ENCODE assay signal across 29 cellular contexts in the genomic region with DNA sequence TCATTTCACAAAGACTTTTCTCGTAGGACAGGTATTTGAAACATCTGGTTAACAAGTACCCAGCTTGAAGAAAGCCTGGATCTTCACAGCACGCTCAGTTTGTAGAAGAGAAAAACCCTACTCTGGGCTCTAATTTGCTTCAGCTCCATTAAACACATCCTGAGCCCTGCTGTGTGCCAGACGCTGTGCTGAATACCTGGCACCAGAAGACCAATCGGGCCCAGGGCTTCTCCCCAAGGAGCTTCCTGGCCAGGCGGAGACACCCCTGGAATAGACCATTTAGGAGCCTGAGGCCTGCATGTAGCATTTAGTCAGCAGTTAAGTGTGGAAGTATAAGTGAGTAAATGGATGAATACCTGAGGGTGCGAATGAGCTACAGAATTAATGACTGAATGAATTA.
"Had no signal": no experiment of that assay in that cellular context is flagged by ENCODE, and none has a peak within 500 bp of the region (broad histone marks: within the 10 kb centered on the region; RNA-seq: fewer than 3 reads in every experiment).

No MANE protein-coding gene starts in this region.

- H3K36me3 ChIP-seq: breast epithelium had no signal

- DNase-seq: activated CD4-positive, alpha-beta T cell treated with anti-CD3 and anti-CD28 coated beads, Interleukin-2, amount 10 ng/mL, durations not matched to agents 24 days and 14 days; activated CD4-positive, alpha-beta T cell treated with anti-CD3 and anti-CD28 coated beads, Interleukin-2, amount 50 U/mL, for 48 hours; activated CD4-positive, CD25-positive, alpha-beta regulatory T cell treated with anti-CD3 and anti-CD28 coated beads, Interleukin-2, amount 50 U/mL, for 72 hours; activated CD8-positive, alpha-beta memory T cell treated with anti-CD3 and anti-CD28 coated beads, Interleukin-2, amount 10 ng/mL, durations not matched to agents 7 days and 5 days; activated effector memory CD4-positive, alpha-beta T cell treated with Interleukin-2 at 50 U/mL for 16 hours; activated naive CD4-positive, alpha-beta T cell; activated T-cell treated with anti-CD3 and anti-CD28 coated beads, Interleukin-2, amount 50 U/mL, for 24 hours; aorta; central memory CD4-positive, alpha-beta T cell; KG1; NCI-H1048; NCI-H146; NCI-H187 treated with DMSO at 0.1 percent for 48 hours; NCI-H2081 treated with DMSO at 0.1 percent for 48 hours; NCI-H2171; NCI-H2227 treated with DMSO at 0.1 percent for 48 hours; NCI-H446 treated with DMSO at 0.1 percent for 48 hours; NCI-H524 treated with DMSO at 0.1 percent for 48 hours; NCI-H82; OCI-M1; RPMI8226; T-cell; T-helper 2 cell had no signal

- ATAC-seq: activated CD8-positive, alpha-beta memory T cell treated with anti-CD3 and anti-CD28 coated beads, Interleukin-2, amount 10 ng/mL, durations not matched to agents 7 days and 5 days; Panc1; Right ventricle myocardium inferior; T-cell had no signal

- H3K27ac ChIP-seq: breast epithelium, SK-N-MC had no signal

- H3K4me1 ChIP-seq: breast epithelium had no signal

- H3K27me3 ChIP-seq: breast epithelium had no signal

- H3K27ac Mint-ChIP-seq: activated CD4-positive, alpha-beta T cell treated with anti-CD3 and anti-CD28 coated beads, Interleukin-2, amount 10 ng/mL, durations not matched to agents 24 days and 14 days; activated CD8-positive, alpha-beta memory T cell treated with anti-CD3 and anti-CD28 coated beads, Interleukin-2, amount 10 ng/mL, durations not matched to agents 7 days and 5 days; activated naive CD4-positive, alpha-beta T cell treated with anti-CD3 and anti-CD28 coated beads, Interleukin-2, amount 50 U/mL, for 24 hours; activated T-cell treated with anti-CD3 and anti-CD28 coated beads, Interleukin-2, amount 50 U/mL, for 24 hours; activated T-helper 1 cell treated with anti-CD3 and anti-CD28 coated beads, Interleukin-12 subunit alpha, Interleukin-12 subunit beta, Interleukin-2, Interleukin-4 antibody, amounts not matched to agents 30 ng/mL and 10 ng/mL and 1 ng/mL, durations not matched to agents 14 hours and 24 hours and 36 hours; T-cell had no signal

- H3K4me1 Mint-ChIP-seq: activated CD8-positive, alpha-beta memory T cell treated with anti-CD3 and anti-CD28 coated beads, Interleukin-2, amount 10 ng/mL, durations not matched to agents 7 days and 5 days; activated naive CD4-positive, alpha-beta T cell treated with anti-CD3 and anti-CD28 coated beads, Interleukin-2, amount 50 U/mL, for 24 hours; T-cell had no signal

- H3K36me3 Mint-ChIP-seq: activated CD8-positive, alpha-beta memory T cell treated with anti-CD3 and anti-CD28 coated beads, Interleukin-2, amount 10 ng/mL, durations not matched to agents 7 days and 5 days had no signal

- H3K9me3 Mint-ChIP-seq: activated CD4-positive, alpha-beta T cell treated with anti-CD3 and anti-CD28 coated beads, Interleukin-2, amount 10 ng/mL, durations not matched to agents 24 days and 14 days; activated naive CD4-positive, alpha-beta T cell treated with anti-CD3 and anti-CD28 coated beads, Interleukin-2, amount 50 U/mL, for 24 hours; activated T-cell treated with anti-CD3 and anti-CD28 coated beads, Interleukin-2, amount 50 U/mL, for 24 hours; activated T-helper 1 cell treated with anti-CD3 and anti-CD28 coated beads, Interleukin-12 subunit alpha, Interleukin-12 subunit beta, Interleukin-2, Interleukin-4 antibody, amounts not matched to agents 30 ng/mL and 10 ng/mL and 1 ng/mL, durations not matched to agents 14 hours and 24 hours and 36 hours; T-cell had no signal

- H3K9me3 ChIP-seq: breast epithelium had no signal

- H3K4me3 Mint-ChIP-seq: activated CD4-positive, alpha-beta T cell treated with anti-CD3 and anti-CD28 coated beads, Interleukin-2, amount 10 ng/mL, durations not matched to agents 24 days and 14 days; activated CD8-positive, alpha-beta memory T cell treated with anti-CD3 and anti-CD28 coated beads, Interleukin-2, amount 10 ng/mL, durations not matched to agents 7 days and 5 days; activated naive CD4-positive, alpha-beta T cell treated with anti-CD3 and anti-CD28 coated beads, Interleukin-2, amount 50 U/mL, for 24 hours; activated T-cell treated with anti-CD3 and anti-CD28 coated beads, Interleukin-2, amount 50 U/mL, for 24 hours; activated T-helper 1 cell treated with anti-CD3 and anti-CD28 coated beads, Interleukin-12 subunit alpha, Interleukin-12 subunit beta, Interleukin-2, Interleukin-4 antibody, amounts not matched to agents 30 ng/mL and 10 ng/mL and 1 ng/mL, durations not matched to agents 14 hours and 24 hours and 36 hours; T-cell had no signal

- H3K4me3 ChIP-seq: breast epithelium, SK-N-MC had no signal

- H3K27me3 Mint-ChIP-seq: activated CD4-positive, alpha-beta T cell treated with anti-CD3 and anti-CD28 coated beads, Interleukin-2, amount 10 ng/mL, durations not matched to agents 24 days and 14 days; activated CD8-positive, alpha-beta memory T cell treated with anti-CD3 and anti-CD28 coated beads, Interleukin-2, amount 10 ng/mL, durations not matched to agents 7 days and 5 days; activated naive CD4-positive, alpha-beta T cell treated with anti-CD3 and anti-CD28 coated beads, Interleukin-2, amount 50 U/mL, for 24 hours; activated T-cell treated with anti-CD3 and anti-CD28 coated beads, Interleukin-2, amount 50 U/mL, for 24 hours; T-cell had no signal
